In the genomic region with DNA sequence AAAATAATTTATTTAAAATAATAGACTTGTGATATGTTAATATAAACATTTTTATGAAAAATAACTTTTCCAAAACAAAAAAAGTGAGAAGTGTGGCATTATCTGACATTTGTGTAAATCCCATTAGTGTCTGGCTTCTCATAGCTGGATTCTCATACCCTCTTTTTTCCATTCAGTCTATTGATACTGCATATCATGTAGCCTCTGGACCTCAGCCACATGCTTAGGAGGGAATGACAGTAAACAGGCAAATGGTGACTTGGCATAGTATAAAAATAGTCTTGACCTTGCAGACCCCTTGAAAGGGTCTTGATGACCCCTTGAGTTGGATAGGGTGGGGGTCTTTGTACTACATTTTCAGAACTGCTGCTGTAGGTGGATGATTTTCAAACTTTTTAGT, we compare ENCODE assay signal across 19 cellular contexts.
"Had no signal": no experiment of that assay in that cellular context is flagged by ENCODE, and none has a peak within 500 bp of the region (broad histone marks: within the 10 kb centered on the region; RNA-seq: fewer than 3 reads in every experiment).

No MANE protein-coding gene starts in this region.

- ATAC-seq: left lung; stimulated activated naive CD8-positive, alpha-beta T cell treated with anti-CD3 and anti-CD28 coated beads, Interleukin-15, Interleukin-2, amounts not matched to agents 100 U/mL and 50 U/mL, for 24 hours; T-cell had no signal

- H3K4me1 ChIP-seq: ascending aorta, testis had no signal

- H3K36me3 ChIP-seq: ascending aorta, esophagus squamous epithelium, left lung, right lobe of liver, transverse colon had no signal

- DNase-seq: activated CD4-positive, alpha-beta memory T cell treated with anti-CD3 and anti-CD28 coated beads, Interleukin-2, amount 10 ng/mL, durations not matched to agents 7 days and 5 days; activated CD4-positive, alpha-beta T cell treated with anti-CD3 and anti-CD28 coated beads for 1 hour; activated CD4-positive, alpha-beta T cell treated with anti-CD3 and anti-CD28 coated beads, Interleukin-2, amount 10 ng/mL, durations not matched to agents 7 days and 5 days; activated CD8-positive, alpha-beta memory T cell treated with anti-CD3 and anti-CD28 coated beads, Interleukin-2, amount 50 U/mL, for 48 hours; activated gamma-delta T cell; activated naive CD4-positive, alpha-beta T cell treated with anti-CD3 and anti-CD28 coated beads, Interleukin-2, amount 10 ng/mL, durations not matched to agents 7 days and 5 days; activated naive CD8-positive, alpha-beta T cell treated with anti-CD3 and anti-CD28 coated beads, Interleukin-2, amount 10 ng/mL, durations not matched to agents 7 days and 5 days; activated T-cell treated with anti-CD3 and anti-CD28 coated beads, Interleukin-2, amount 50 U/mL, for 24 hours; cortex of kidney; esophagus squamous epithelium; left lung; right lobe of liver; stimulated activated CD4-positive, alpha-beta T cell treated with anti-CD3 and anti-CD28 coated beads, Interleukin-12 subunit alpha, Interleukin-12 subunit beta, amount 100 ng/mL, for 4 hours; stimulated activated CD4-positive, alpha-beta T cell treated with anti-CD3 and anti-CD28 coated beads, Interleukin-4, amount 100 ng/mL, for 1 hour; stimulated activated naive CD8-positive, alpha-beta T cell treated with anti-CD3 and anti-CD28 coated beads, Interleukin-15, Interleukin-2, amounts not matched to agents 100 U/mL and 50 U/mL, for 24 hours; T-cell; testis had no signal

- H3K27ac ChIP-seq: ascending aorta, left lung, right lobe of liver, testis had no signal

- H3K4me3 ChIP-seq: ascending aorta, esophagus squamous epithelium, left lung, right lobe of liver, testis, transverse colon had no signal

- H3K9me3 ChIP-seq: ascending aorta, esophagus squamous epithelium, left lung, right lobe of liver, testis, transverse colon had no signal

- H3K27me3 ChIP-seq: ascending aorta, esophagus squamous epithelium, left lung, right lobe of liver, testis, transverse colon had no signal
